In the genomic region with DNA sequence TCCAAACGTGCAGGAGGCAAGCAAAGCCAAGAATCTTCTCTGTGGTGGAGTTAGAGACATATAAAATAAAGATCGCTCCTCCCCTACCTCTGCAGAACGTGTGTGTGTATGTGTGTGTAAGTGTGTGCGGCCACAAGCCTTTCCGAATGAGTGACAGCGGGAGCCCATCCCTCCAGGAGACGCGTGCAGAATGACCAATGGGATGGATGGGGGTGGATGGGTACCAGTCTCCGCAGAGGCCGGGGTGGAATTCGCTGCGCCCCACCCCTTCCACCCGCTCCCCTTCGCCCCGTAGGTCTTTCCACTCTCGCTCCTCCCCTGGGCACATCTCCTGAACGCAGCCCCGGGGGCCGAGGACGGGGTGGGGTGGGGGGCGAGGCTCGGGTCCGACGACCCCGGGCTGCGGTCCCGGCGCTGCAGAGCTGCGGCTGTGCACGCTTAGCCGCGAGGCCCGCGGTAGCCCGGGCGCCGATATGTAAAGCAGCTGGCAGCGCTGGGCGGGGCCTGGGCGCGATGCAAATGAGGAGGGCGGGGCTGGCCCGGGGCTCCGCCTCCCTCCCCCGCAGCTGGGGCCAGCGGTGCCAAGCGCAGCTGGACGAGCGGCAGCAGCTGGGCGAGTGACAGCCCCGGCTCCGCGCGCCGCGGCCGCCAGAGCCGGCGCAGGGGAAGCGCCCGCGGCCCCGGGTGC, we compare ENCODE assay signal across 8 cellular contexts. TPM values are rescaled to one million over a fixed set of nuclear protein-coding genes. Genes with fewer than 3 reads are reported as not detected.
A peak's percentile ranks its signal among the peaks of the same experiment; 100 is the strongest.
DNase-seq lines count a peak whose midpoint lies in the region; ATAC-seq and TF ChIP-seq lines count a peak whose summit lies in the region.

A gene (plus strand): TSS at position 594 of the 688 bp plus-strand sequence.

- DNase-seq in AG08396 (ENCODE audit: low spot score): peak; percentile 69
- peak; percentile 40 for DNase-seq in SK-N-DZ (ENCODE audit: low spot score)
- DNase-seq in activated naive CD4-positive, alpha-beta T cell treated with Interleukin-2 at 50 U/mL for 16 hours: peak; percentile 93
- DNase-seq in cardiac septum (ENCODE audit: low spot score): peak; percentile 94
- peak; percentile 86 for DNase-seq in pons (ENCODE audit: low spot score)
- peak; percentile 46 to 47 for DNase-seq in tibial nerve (ENCODE audit: low spot score in 2 of 2)

- ATAC-seq in HG03175 (IDR thresholded peaks at IDR 0.05; ENCODE audit: unreplicated experiment): peak; percentile 74

- in situ Hi-C loops in GM18951 (cut with MboI; ENCODE audit: low sequenced_read_pairs, unreplicated experiment): no loop called here

- TF ChIP-seq POLR2A in GM18951 (IDR thresholded peaks at IDR 0.05; ENCODE audit: extremely low read depth, insufficient read depth, insufficient read length): peak; percentile 88
- TF ChIP-seq POLR2A in tibial nerve (IDR thresholded peaks at IDR 0.05): peak in 1 of 2 donors; percentile 30

- no peaks in the 10 kb centered on the region for H3K36me3 ChIP-seq in tibial nerve

- H3K9me3 ChIP-seq in tibial nerve: peaks cover 0 to 11% (median 1%) of the 10 kb centered on the region in 4 donors

- intact Hi-C loops in cardiac septum (cut with DNase I): no loop called here

- peak within 1 kb of the TSS; percentile 26 to 57 (median 44) for H3K4me3 ChIP-seq in tibial nerve

- WGBS in tibial nerve, 2 donors: 1% methylated on average over 28 to 42 of the region's 63 CpGs

- TF ChIP-seq EP300 in tibial nerve (IDR thresholded peaks at IDR 0.05): no peak

- peaks cover 0 to 21% (median 2%) of the 10 kb centered on the region in 4 donors for H3K4me1 ChIP-seq in tibial nerve

- H3K27ac ChIP-seq in tibial nerve: peak within 1 kb of the TSS in 1 of 4 donors; percentile 27

- peaks cover 0 to 20% of the 10 kb centered on the region in 2 donors for H3K27me3 ChIP-seq in tibial nerve

- no peak for TF ChIP-seq CTCF in tibial nerve (IDR thresholded peaks at IDR 0.05)

RNA-seq across cellular contexts. Expression of the gene that starts here (rescaled TPM):
- 0.06 and 0.10 TPM in 2 replicates for polyA plus RNA-seq in SK-N-DZ (2014; cell fraction: cytosol; rRNA removed)
- 0.14 TPM in 1 of 2 replicates, not detected in the other for polyA plus RNA-seq in SK-N-DZ (2014; cell fraction: nucleus; rRNA removed)
- total RNA-seq in cardiac septum (2.3 TPM), tibial nerve (1 to 10 TPM; 2.7 to 6.9 (median 4.3) TPM)

Comparison
In these comparisons a context has a peak if more than half of its experiments do, and no peak if none do; other contexts are left out.
1. DNase-seq: peak in every context shown above with its lines; median percentile 94 in cardiac septum; 93 in activated naive CD4-positive, alpha-beta T cell treated with Interleukin-2 at 50 U/mL for 16 hours; 86 in pons; 69 in AG08396; 46 in tibial nerve; 40 in SK-N-DZ.